ENCODE assay signal across 33 cellular contexts in genomic region chr20:10169752-10170151, GRCh38. TPM values are rescaled to one million over a fixed set of nuclear protein-coding genes. Genes with fewer than 3 reads are reported as not detected.
"Had no signal": no experiment of that assay in that cellular context is flagged by ENCODE, and none has a peak within 500 bp of the region (broad histone marks: within the 10 kb centered on the region; RNA-seq: fewer than 3 reads in every experiment).

No MANE protein-coding gene starts in this region.

- H3K36me3 ChIP-seq: adrenal gland, ascending aorta, brain microvascular endothelial cell, breast epithelium, cardiac muscle cell had no signal

- H3K4me1 ChIP-seq: breast epithelium had no signal

- DNase-seq: activated effector memory CD4-positive, alpha-beta T cell treated with anti-CD3 and anti-CD28 coated beads, Interleukin-2, amount 50 U/mL, for 16 hours; activated effector memory CD4-positive, alpha-beta T cell treated with Interleukin-2 at 50 U/mL for 16 hours; activated gamma-delta T cell; activated gamma-delta T cell treated with Interleukin-2 at 50 U/mL for 16 hours; activated naive CD4-positive, alpha-beta T cell; activated naive CD4-positive, alpha-beta T cell treated with anti-CD3 and anti-CD28 coated beads for 36 hours; activated naive CD4-positive, alpha-beta T cell treated with anti-CD3 and anti-CD28 coated beads, Interleukin-2, amount 10 ng/mL, durations not matched to agents 7 days and 5 days; activated naive CD4-positive, alpha-beta T cell treated with anti-CD3 and anti-CD28 coated beads, Interleukin-2, amount 50 U/mL, for 16 hours; activated naive CD4-positive, alpha-beta T cell treated with Interleukin-2 at 50 U/mL for 16 hours; activated naive CD8-positive, alpha-beta T cell treated with anti-CD3 and anti-CD28 coated beads for 36 hours; activated naive CD8-positive, alpha-beta T cell treated with anti-CD3 and anti-CD28 coated beads, Interleukin-2, amount 10 ng/mL, durations not matched to agents 7 days and 5 days; activated naive CD8-positive, alpha-beta T cell treated with anti-CD3 and anti-CD28 coated beads, Interleukin-2, amount 50 U/mL, for 24 hours; activated T-cell treated with anti-CD3 and anti-CD28 coated beads, Interleukin-2, amount 50 U/mL, for 24 hours; activated T-cell treated with anti-CD3 and anti-CD28 coated beads, Interleukin-2, amount 50 U/mL, for 4 hours; activated T-cell treated with anti-CD3 and anti-CD28 coated beads, Interleukin-2, amount 50 U/mL, for 48 hours; activated T-cell treated with anti-CD3 and anti-CD28 coated beads, Interleukin-2, amount 50 U/mL, for 72 hours; adrenal gland; amniotic stem cell; amygdala; anterior cingulate cortex; aorta; body of pancreas; brain microvascular endothelial cell; caudate nucleus; central memory CD4-positive, alpha-beta T cell; cerebellar nuclear complex had no signal

- H3K27ac ChIP-seq: adrenal gland, ascending aorta, body of pancreas, brain microvascular endothelial cell, breast epithelium, cardiac muscle cell had no signal

- H3K27me3 ChIP-seq: ascending aorta, body of pancreas, brain microvascular endothelial cell, breast epithelium had no signal

- ATAC-seq: activated naive CD4-positive, alpha-beta T cell treated with anti-CD3 and anti-CD28 coated beads, Interleukin-2, amount 50 U/mL, for 72 hours; activated naive CD8-positive, alpha-beta T cell treated with anti-CD3 and anti-CD28 coated beads, Interleukin-2, amount 50 U/mL, for 24 hours; activated T-cell treated with anti-CD3 and anti-CD28 coated beads, Interleukin-2, amount 50 U/mL, for 4 hours; activated T-cell treated with anti-CD3 and anti-CD28 coated beads, Interleukin-2, amount 50 U/mL, for 72 hours; activated T-helper 17 cell treated with anti-CD3 and anti-CD28 coated beads, Interleukin-2, amount 50 U/mL, for 72 hours; body of pancreas had no signal

- H3K4me3 ChIP-seq: adrenal gland, ascending aorta, body of pancreas, breast epithelium, cardiac muscle cell had no signal

- H3K9me3 ChIP-seq: adrenal gland, ascending aorta, body of pancreas had no signal

- FAIRE-seq: astrocyte, bronchial epithelial cell had no signal

RNA-seq across cellular contexts. Expression of gene SNAP25, which starts 48.9 kb away (rescaled TPM):
- total RNA-seq: activated naive CD4-positive, alpha-beta T cell treated with anti-CD3 and anti-CD28 coated beads for 36 hours; activated naive CD8-positive, alpha-beta T cell treated with anti-CD3 and anti-CD28 coated beads for 36 hours; activated naive CD8-positive, alpha-beta T cell treated with anti-CD3 and anti-CD28 coated beads, Interleukin-2, amount 10 ng/mL, durations not matched to agents 7 days and 5 days; bronchial epithelial cell had no signal
